Comparison of ENCODE assay signal across 8 cellular contexts in the genomic region with DNA sequence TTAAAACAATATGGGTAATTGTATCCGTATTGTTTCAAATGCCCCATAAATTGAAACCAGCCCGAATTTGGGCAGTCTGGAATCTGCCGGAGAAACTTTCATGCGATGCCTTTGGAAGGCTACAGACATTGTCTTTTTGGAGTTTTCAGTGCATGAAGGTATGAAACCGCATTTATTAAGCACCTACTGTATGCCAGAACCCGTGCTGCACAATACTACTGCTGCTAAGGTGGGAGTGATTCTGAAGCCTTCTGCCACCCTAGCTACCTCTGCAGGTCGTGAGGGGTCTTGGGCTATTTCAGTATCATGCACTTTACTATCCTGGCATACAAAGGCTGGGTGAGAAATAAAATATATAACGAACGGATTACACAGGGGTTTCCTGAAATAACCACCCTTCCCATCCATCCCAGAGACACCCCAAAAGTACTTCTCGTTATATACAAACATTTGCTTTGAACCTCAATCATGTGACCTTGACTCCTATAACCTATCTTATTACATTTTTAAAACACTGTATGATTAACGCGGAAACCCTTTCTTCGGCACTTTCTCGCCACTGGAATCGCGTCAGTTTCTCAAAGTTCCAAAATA. TPM values are rescaled to one million over a fixed set of nuclear protein-coding genes. Genes with fewer than 3 reads are reported as not detected.
DNase-seq lines count a peak whose midpoint lies in the region.

No MANE protein-coding gene starts in this region.

- peaks cover 21% of the 10 kb centered on the region for H3K36me3 Mint-ChIP-seq in activated T-helper 1 cell treated with anti-CD3 and anti-CD28 coated beads, Interleukin-12 subunit alpha, Interleukin-12 subunit beta, Interleukin-2, Interleukin-4 antibody, amounts not matched to agents 30 ng/mL and 10 ng/mL and 1 ng/mL, durations not matched to agents 14 hours and 24 hours and 36 hours (ENCODE audit: low read depth)

- H3K4me1 Mint-ChIP-seq in activated T-helper 1 cell treated with anti-CD3 and anti-CD28 coated beads, Interleukin-12 subunit alpha, Interleukin-12 subunit beta, Interleukin-2, Interleukin-4 antibody, amounts not matched to agents 30 ng/mL and 10 ng/mL and 1 ng/mL, durations not matched to agents 14 hours and 24 hours and 36 hours (ENCODE audit: low read depth): peaks cover 40% of the 10 kb centered on the region

- intact Hi-C loops in activated T-helper 1 cell treated with anti-CD3 and anti-CD28 coated beads, Interleukin-12 subunit alpha, Interleukin-12 subunit beta, Interleukin-2, Interleukin-4 antibody, amounts not matched to agents 30 ng/mL and 10 ng/mL and 1 ng/mL, durations not matched to agents 14 hours and 24 hours and 36 hours (cut with micrococcal nuclease): loop anchor here (5.0 to 10.0 kb wide), 3 partner anchors 42 to 418 kb away; no protein-coding TSS in a partner anchor

- peaks cover 0 to 3% of the 10 kb centered on the region in 2 donors for H3K36me3 ChIP-seq in stomach smooth muscle (ENCODE audit: control insufficient read depth in 2 of 2, insufficient read depth in 2 of 2, low read length in 2 of 2)

- peak overlapping the region; percentile 84 for H3K9ac ChIP-seq in stomach smooth muscle (ENCODE audit: low read length in 2 of 2)

- H3K27ac ChIP-seq in stomach smooth muscle (ENCODE audit: low read length): peak overlapping the region; percentile 93

- H3K27me3 Mint-ChIP-seq in activated T-helper 1 cell treated with anti-CD3 and anti-CD28 coated beads, Interleukin-12 subunit alpha, Interleukin-12 subunit beta, Interleukin-2, Interleukin-4 antibody, amounts not matched to agents 30 ng/mL and 10 ng/mL and 1 ng/mL, durations not matched to agents 14 hours and 24 hours and 36 hours (ENCODE audit: insufficient read depth): no peaks in the 10 kb centered on the region

- H3K4me3 Mint-ChIP-seq in activated T-helper 1 cell treated with anti-CD3 and anti-CD28 coated beads, Interleukin-12 subunit alpha, Interleukin-12 subunit beta, Interleukin-2, Interleukin-4 antibody, amounts not matched to agents 30 ng/mL and 10 ng/mL and 1 ng/mL, durations not matched to agents 14 hours and 24 hours and 36 hours: peak overlapping the region; percentile 86

- H3K27me3 ChIP-seq in stomach smooth muscle (ENCODE audit: control insufficient read depth in 1 of 2, insufficient read depth in 2 of 2, low read length in 2 of 2): no peaks in the 10 kb centered on the region

- peaks cover 5% of the 10 kb centered on the region for H3K9me3 Mint-ChIP-seq in activated T-helper 1 cell treated with anti-CD3 and anti-CD28 coated beads, Interleukin-12 subunit alpha, Interleukin-12 subunit beta, Interleukin-2, Interleukin-4 antibody, amounts not matched to agents 30 ng/mL and 10 ng/mL and 1 ng/mL, durations not matched to agents 14 hours and 24 hours and 36 hours

- DNase-seq in NCI-H82 (lab: John Stamatoyannopoulos, UW) (peak; percentile 24), NCI-H82 treated with DMSO at 0.1 percent for 48 hours (lab: John Stamatoyannopoulos, UW; ENCODE audit: unreplicated experiment) (no peak), NCI-H2081 treated with DMSO at 0.1 percent for 48 hours (lab: John Stamatoyannopoulos, UW) (no peak), T-helper 9 cell (no peak), GDM1 (lab: John Stamatoyannopoulos, UW) (no peak)
- no peak for DNase-seq in activated T-helper 1 cell treated with anti-CD3 and anti-CD28 coated beads, Interleukin-12 subunit alpha, Interleukin-12 subunit beta, Interleukin-2, Interleukin-4 antibody, amounts not matched to agents 30 ng/mL and 10 ng/mL and 1 ng/mL, durations not matched to agents 14 hours and 24 hours and 36 hours (ENCODE audit: low spot score)

- H3K4me3 ChIP-seq in iPS-18c (ENCODE audit: insufficient read depth, low read depth, low read length) (peak overlapping the region; percentile 78), stomach smooth muscle (ENCODE audit: low read length in 2 of 2) (peak overlapping the region; percentile 81 to 86)

- peak overlapping the region; percentile 83 for H3K27ac Mint-ChIP-seq in activated T-helper 1 cell treated with anti-CD3 and anti-CD28 coated beads, Interleukin-12 subunit alpha, Interleukin-12 subunit beta, Interleukin-2, Interleukin-4 antibody, amounts not matched to agents 30 ng/mL and 10 ng/mL and 1 ng/mL, durations not matched to agents 14 hours and 24 hours and 36 hours

- H3K4me1 ChIP-seq in stomach smooth muscle (ENCODE audit: control insufficient read depth, insufficient read depth, low read length): peaks cover 12% of the 10 kb centered on the region

- no peaks in the 10 kb centered on the region for H3K9me3 ChIP-seq in iPS-18c (ENCODE audit: control insufficient read depth, insufficient read depth, low read length)
- no peaks in the 10 kb centered on the region for H3K9me3 ChIP-seq in stomach smooth muscle (ENCODE audit: control insufficient read depth in 2 of 2, low read length in 2 of 2)

RNA-seq across cellular contexts. Expression of gene MSI2, which starts 1.0 kb away (rescaled TPM):
- 272 and 278 TPM in 2 replicates for total RNA-seq in activated T-helper 1 cell treated with anti-CD3 and anti-CD28 coated beads, Interleukin-12 subunit alpha, Interleukin-12 subunit beta, Interleukin-2, Interleukin-4 antibody, amounts not matched to agents 30 ng/mL and 10 ng/mL and 1 ng/mL, durations not matched to agents 14 hours and 24 hours and 36 hours
